Comparison of ENCODE assay signal across 17 cellular contexts in genomic region chr17:1315891-1316403, GRCh38.
DNase-seq lines count a peak whose midpoint lies in the region; ATAC-seq and TF ChIP-seq lines count a peak whose summit lies in the region.
"Had no signal": no experiment of that assay in that cellular context is flagged by ENCODE, and none has a peak within 500 bp of the region (broad histone marks: within the 10 kb centered on the region; RNA-seq: fewer than 3 reads in every experiment).

No MANE protein-coding gene starts in this region.

- peaks cover 8% of the 10 kb centered on the region for H3K27me3 ChIP-seq in adipocyte (replicated peaks; ENCODE audit: control insufficient read depth, insufficient read depth, low read length)
- H3K27me3 ChIP-seq: SJCRH30 had no signal

- POLR2A ChIA-PET in HEK293 (lab: Yijun Ruan, JAX), result no interaction called here

- peaks cover 13% of the 10 kb centered on the region for H3K4me1 ChIP-seq in HEK293 (ENCODE audit: control insufficient read depth, insufficient read depth, low read length)
- peaks cover 55% of the 10 kb centered on the region for H3K4me1 ChIP-seq in adipocyte (ENCODE audit: control insufficient read depth, insufficient read depth, low read length)
- H3K4me1 ChIP-seq: Caco-2, foreskin keratinocyte, lower lobe of right lung, SJCRH30 had no signal

- peak overlapping the region; percentile 1; the same call in 1 of the 2 replicates for H3K27ac ChIP-seq in HEK293 (ENCODE audit: extremely low read depth, low read depth, low read length)
- H3K27ac ChIP-seq: foreskin keratinocyte, lower lobe of right lung, SJCRH30 had no signal

- CTCF ChIA-PET in HEK293 (lab: Yijun Ruan, JAX), result no interaction called here

- H3K36me3 ChIP-seq in HEK293 (ENCODE audit: control insufficient read depth in 2 of 2, insufficient read depth in 1 of 2, low read length in 2 of 2) (no peaks in the 10 kb centered on the region; a peak in 1 of 3 replicates), adipocyte (ENCODE audit: control insufficient read depth, insufficient read depth, low read length, severe bottlenecking) (no peaks in the 10 kb centered on the region)
- H3K36me3 ChIP-seq: lower lobe of right lung, SJCRH30 had no signal

- H3K9ac ChIP-seq in adipocyte (ENCODE audit: low read length), result peak overlapping the region; percentile 79

- H3K4me3 ChIP-seq in HEK293 (ENCODE audit: low read depth, low read length) (no peak overlapping the region), adipocyte (ENCODE audit: low read length) (peak overlapping the region; percentile 19)
- H3K4me3 ChIP-seq: lower lobe of right lung, SJCRH30 had no signal

- ATAC-seq in HG03045 (IDR thresholded peaks at IDR 0.05; ENCODE audit: unreplicated experiment), result no peak
- ATAC-seq: foreskin keratinocyte, lower lobe of right lung had no signal

- no peak for TF ChIP-seq CTCF in HEK293 (tag by site-specific recombination; IDR thresholded peaks at IDR 0.05)

- no peaks in the 10 kb centered on the region for H3K9me3 ChIP-seq in HEK293 (ENCODE audit: control insufficient read depth, insufficient read depth, low read depth, low read length)
- H3K9me3 ChIP-seq in adipocyte (ENCODE audit: control insufficient read depth, low read length), result peaks cover 4% of the 10 kb centered on the region
- H3K9me3 ChIP-seq: Caco-2, lower lobe of right lung, SJCRH30 had no signal

- DNase-seq in NCI-H2081 treated with DMSO at 0.1 percent for 48 hours (lab: John Stamatoyannopoulos, UW) (peak; percentile 30), adipocyte (ENCODE audit: low read depth) (no peak), retina (peak; percentile 38), cerebellar nuclear complex (lab: John Stamatoyannopoulos, UW) (no peak), HuH-7.5 (ENCODE audit: low spot score) (no peak)
- no peak for DNase-seq in stimulated activated CD4-positive, alpha-beta T cell treated with anti-CD3 and anti-CD28 coated beads, Interleukin-12 subunit alpha, Interleukin-12 subunit beta, amount 100 ng/mL, for 4 hours
- DNase-seq: activated gamma-delta T cell, anterior cingulate cortex, Caco-2, foreskin keratinocyte, Kasumi-1, lower lobe of right lung, NCI-H2029, SJCRH30, T1000 had no signal

TF ChIP-seq in HEK293, 187 proteins besides CTCF, POLR2A, EP300 and RAD21 (continues in another document):
- TF ChIP-seq ZNF366 (tag by site-specific recombination; conservative IDR thresholded peaks at IDR 0.05) (no peak), ZNF148 (tag by site-specific recombination; IDR thresholded peaks at IDR 0.05; ENCODE audit: borderline replicate concordance) (no peak), ZBTB11 (tag by site-specific recombination; conservative IDR thresholded peaks at IDR 0.05; ENCODE audit: low read depth) (no peak), ZNF629 (tag by site-specific recombination; IDR thresholded peaks at IDR 0.05) (peak; percentile 86), ZNF610 (tag by site-specific recombination; IDR thresholded peaks at IDR 0.05; ENCODE audit: borderline replicate concordance) (no peak), ZNF701 (tag by site-specific recombination; IDR thresholded peaks at IDR 0.05) (no peak), ZBTB26 (tag by site-specific recombination; optimal IDR thresholded peaks at IDR 0.05) (no peak), EGR2 (tag by site-specific recombination; IDR thresholded peaks at IDR 0.05; ENCODE audit: low read depth) (no peak), WT1 (tag by site-specific recombination; IDR thresholded peaks at IDR 0.05) (peak; percentile 89), ZNF837 (tag by site-specific recombination; IDR thresholded peaks at IDR 0.05) (no peak), ZNF10 (tag by site-specific recombination; IDR thresholded peaks at IDR 0.05) (no peak), BCL6B (tag by site-specific recombination; IDR thresholded peaks at IDR 0.05) (no peak), BCL11A (tag by site-specific recombination; IDR thresholded peaks at IDR 0.05; ENCODE audit: low read depth) (peak; percentile 32; the same call in 1 of the 2 replicates), ZNF580 (tag by site-specific recombination; IDR thresholded peaks at IDR 0.05) (no peak), ZNF48 (tag by site-specific recombination; IDR thresholded peaks at IDR 0.05) (no peak), ZNF146 (tag by site-specific recombination; IDR thresholded peaks at IDR 0.05) (peak; percentile 60; the same call in 1 of the 2 replicates), ZNF175 (tag by site-specific recombination; IDR thresholded peaks at IDR 0.05) (no peak), MZF1 (tag by site-specific recombination; IDR thresholded peaks at IDR 0.05; ENCODE audit: borderline replicate concordance) (no peak), ZNF530 (tag by site-specific recombination; IDR thresholded peaks at IDR 0.05; ENCODE audit: low read depth) (no peak), ZNF571 (tag by site-specific recombination; IDR thresholded peaks at IDR 0.05) (no peak)

Comparison
In these comparisons a context has a peak if more than half of its experiments do, and no peak if none do; other contexts are left out.
1. DNase-seq: peak in NCI-H2081 treated with DMSO at 0.1 percent for 48 hours (single experiment) and retina (single experiment); none in adipocyte (single experiment), stimulated activated CD4-positive, alpha-beta T cell treated with anti-CD3 and anti-CD28 coated beads, Interleukin-12 subunit alpha, Interleukin-12 subunit beta, amount 100 ng/mL, for 4 hours (single experiment), cerebellar nuclear complex (0 of 2) and HuH-7.5 (single experiment).